17 cellular contexts compared by ENCODE assay signal in the genomic region with DNA sequence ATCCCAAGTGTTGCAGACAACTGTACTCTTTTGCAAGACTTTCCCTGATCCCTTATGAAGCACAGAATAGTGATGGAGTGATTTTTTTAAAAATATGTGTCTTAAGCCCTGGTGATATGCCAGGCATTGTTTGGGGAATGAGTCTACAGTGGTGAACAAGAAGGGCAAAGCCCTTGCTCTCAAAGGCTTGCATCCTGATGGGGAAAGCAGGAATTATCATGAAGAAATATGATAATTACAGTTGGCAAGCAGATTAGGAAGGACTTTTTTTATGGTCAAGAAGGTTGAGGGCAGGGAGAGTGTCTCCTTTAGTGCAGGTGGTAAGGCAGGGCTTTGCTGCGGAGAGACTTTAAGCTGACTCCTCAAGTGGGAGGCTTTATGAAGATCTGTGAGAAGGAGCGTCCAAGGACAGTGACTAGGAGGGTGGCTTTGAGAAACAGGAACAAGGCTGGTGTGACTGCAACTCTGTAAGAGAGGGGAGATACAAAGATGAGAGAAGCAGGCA.
DNase-seq lines count a peak whose midpoint lies in the region; ATAC-seq, FAIRE-seq and TF ChIP-seq lines count a peak whose summit lies in the region.
"Had no signal": no experiment of that assay in that cellular context is flagged by ENCODE, and none has a peak within 500 bp of the region (broad histone marks: within the 10 kb centered on the region; RNA-seq: fewer than 3 reads in every experiment).

No MANE protein-coding gene starts in this region.

- H3K36me3 ChIP-seq in endothelial cell of umbilical vein (ENCODE audit: control insufficient read depth in 2 of 2, extremely low read depth in 1 of 2, insufficient read depth in 2 of 2, low read length in 2 of 2) (peaks cover 0 to 5% of the 10 kb centered on the region in 2 experiments), aorta (ENCODE audit: control insufficient read depth in 1 of 2, insufficient read depth in 2 of 2, low read length in 1 of 2) (no peaks in the 10 kb centered on the region)

- BruUV-seq in endothelial cell of umbilical vein (replicated peaks; lab: Mats Ljungman, UMichigan) = no TSS peak

- no peaks in the 10 kb centered on the region for H3K27me3 Mint-ChIP-seq in activated T-cell treated with anti-CD3 and anti-CD28 coated beads, Interleukin-2, amount 50 U/mL, for 72 hours (ENCODE audit: low read depth)
- no peaks in the 10 kb centered on the region for H3K27me3 Mint-ChIP-seq in activated T-cell treated with anti-CD3 and anti-CD28 coated beads, Interleukin-2, amount 50 U/mL, for 4 hours (ENCODE audit: low read depth)
- no peaks in the 10 kb centered on the region; the same call in 1 of the 2 replicates for H3K27me3 Mint-ChIP-seq in HFFc6 (ENCODE audit: insufficient read depth)

- WGBS in aorta, 2 donors = 94 to 98% methylated on average over 2 of the region's 2 CpGs

- dilution Hi-C loops in endothelial cell of umbilical vein (cut with MboI; ENCODE audit: extremely low pct_ligation_motif_present, low sequenced_read_pairs) = no loop called here

- H3K4me3 Mint-ChIP-seq in activated T-cell treated with anti-CD3 and anti-CD28 coated beads, Interleukin-2, amount 50 U/mL, for 72 hours = no peak overlapping the region
- H3K4me3 Mint-ChIP-seq in activated T-cell treated with anti-CD3 and anti-CD28 coated beads, Interleukin-2, amount 50 U/mL, for 4 hours = no peak overlapping the region
- H3K4me3 Mint-ChIP-seq in HFFc6 = no peak overlapping the region
- H3K4me3 Mint-ChIP-seq: nephron had no signal

- ATAC-seq in activated T-cell treated with anti-CD3 and anti-CD28 coated beads, Interleukin-2, amount 50 U/mL, for 72 hours (replicated peaks in 1 of 2) = no peak
- no peak for ATAC-seq in activated T-cell treated with anti-CD3 and anti-CD28 coated beads, Interleukin-2, amount 50 U/mL, for 4 hours
- ATAC-seq in aorta (ENCODE audit: low FRiP score) (no peak), HG03378 (IDR thresholded peaks at IDR 0.05; ENCODE audit: unreplicated experiment) (no peak)
- ATAC-seq: A549; activated naive CD4-positive, alpha-beta T cell treated with anti-CD3 and anti-CD28 coated beads, Interleukin-2, amount 50 U/mL, for 72 hours; lower lobe of right lung had no signal

- H3K9me3 Mint-ChIP-seq in activated T-cell treated with anti-CD3 and anti-CD28 coated beads, Interleukin-2, amount 50 U/mL, for 72 hours = no peaks in the 10 kb centered on the region
- H3K9me3 Mint-ChIP-seq in activated T-cell treated with anti-CD3 and anti-CD28 coated beads, Interleukin-2, amount 50 U/mL, for 4 hours = no peaks in the 10 kb centered on the region
- H3K9me3 Mint-ChIP-seq in HFFc6 = no peaks in the 10 kb centered on the region
- H3K9me3 Mint-ChIP-seq: activated naive CD4-positive, alpha-beta T cell treated with anti-CD3 and anti-CD28 coated beads, Interleukin-2, amount 50 U/mL, for 72 hours; nephron had no signal

- H3K79me2 ChIP-seq in endothelial cell of umbilical vein (ENCODE audit: control insufficient read depth, insufficient read depth, low read length) = no peaks in the 10 kb centered on the region

- H3K4me1 Mint-ChIP-seq in activated T-cell treated with anti-CD3 and anti-CD28 coated beads, Interleukin-2, amount 50 U/mL, for 72 hours (ENCODE audit: low read depth) = no peaks in the 10 kb centered on the region
- H3K4me1 Mint-ChIP-seq in activated T-cell treated with anti-CD3 and anti-CD28 coated beads, Interleukin-2, amount 50 U/mL, for 4 hours (ENCODE audit: low read depth) = peaks cover 12% of the 10 kb centered on the region
- peaks cover 19% of the 10 kb centered on the region for H3K4me1 Mint-ChIP-seq in HFFc6 (ENCODE audit: low read depth)
- H3K4me1 Mint-ChIP-seq: nephron had no signal

- POLR2A ChIA-PET in endothelial cell of umbilical vein (lab: Charles Lee) = no interaction called here

- TF ChIP-seq CTCF in HFFc6 (IDR thresholded peaks at IDR 0.05) (no peak), endothelial cell of umbilical vein (IDR thresholded peaks at IDR 0.05; ENCODE audit: extremely low read depth in 1 of 2, insufficient read depth in 1 of 2, low read depth in 1 of 2, low read length in 2 of 2) (no peak)

- TF ChIP-seq POLR2A in endothelial cell of umbilical vein (IDR thresholded peaks at IDR 0.05; ENCODE audit: low read depth, low read length) = no peak

- H3K27me3 ChIP-seq in endothelial cell of umbilical vein (ENCODE audit: control insufficient read depth in 2 of 2, insufficient read depth in 2 of 2, low read length in 2 of 2) = no peaks in the 10 kb centered on the region
- H3K27me3 ChIP-seq in aorta (ENCODE audit: control insufficient read depth in 1 of 2, insufficient read depth in 2 of 2, low read length in 1 of 2) = no peaks in the 10 kb centered on the region

- no peaks in the 10 kb centered on the region for H3K9me3 ChIP-seq in endothelial cell of umbilical vein (replicated peaks; ENCODE audit: control insufficient read depth, insufficient read depth, low read length)
- no peaks in the 10 kb centered on the region for H3K9me3 ChIP-seq in aorta (ENCODE audit: control insufficient read depth, low read length)
- H3K9me3 ChIP-seq: A549, HAP-1, lower lobe of right lung had no signal

- CTCF ChIA-PET in endothelial cell of umbilical vein (lab: Charles Lee) = interaction anchor here (1.5 kb wide), 1 partner anchor 57 kb away, joined by 5 read pairs; no protein-coding TSS in a partner anchor

- no peaks in the 10 kb centered on the region for H3K9me1 ChIP-seq in endothelial cell of umbilical vein (replicated peaks; ENCODE audit: control insufficient read depth, extremely low read depth, insufficient read depth, low read length)

- intact Hi-C loops in endothelial cell of umbilical vein (cut with micrococcal nuclease) (no loop called here), aorta (cut with DNase I) (no loop called here)

- FAIRE-seq in endothelial cell of umbilical vein (lab: Jason Lieb, UNC) = no peak
- FAIRE-seq: A549 had no signal

- no peaks in the 10 kb centered on the region for H4K20me1 ChIP-seq in endothelial cell of umbilical vein (replicated peaks; ENCODE audit: control insufficient read depth, extremely low read depth, insufficient read depth, low read length)

- peak overlapping the region; percentile 2 for H3K27ac ChIP-seq in endothelial cell of umbilical vein (ENCODE audit: insufficient read depth, low read depth, low read length)
- H3K27ac ChIP-seq in aorta (ENCODE audit: low read depth in 1 of 2, low read length in 2 of 2) = no peak overlapping the region
- H3K27ac ChIP-seq: A549, KMS-11, lower lobe of right lung had no signal

- no peak overlapping the region for H3K9ac ChIP-seq in endothelial cell of umbilical vein (replicated peaks; ENCODE audit: extremely low read depth, insufficient read depth, low read length)
- H3K9ac ChIP-seq: KMS-11 had no signal

- H2AFZ ChIP-seq in endothelial cell of umbilical vein (ENCODE audit: low read depth, low read length) = no peak overlapping the region

- H3K4me3 ChIP-seq in endothelial cell of umbilical vein (replicated peaks in 1 of 3; ENCODE audit: insufficient read depth in 1 of 3, low read depth in 1 of 3, low read length in 3 of 3) = no peak overlapping the region
- no peak overlapping the region for H3K4me3 ChIP-seq in aorta (ENCODE audit: low read length in 2 of 2)
- H3K4me3 ChIP-seq: A549, HAP-1, lower lobe of right lung had no signal

- H3K4me2 ChIP-seq in endothelial cell of umbilical vein (ENCODE audit: insufficient read depth, low read length) = peak overlapping the region; percentile 40
- H3K4me2 ChIP-seq: A549, KMS-11 had no signal

- H3K4me1 ChIP-seq in endothelial cell of umbilical vein (ENCODE audit: control insufficient read depth, extremely low read depth, insufficient read depth, low read length) (peaks cover 14% of the 10 kb centered on the region), aorta (ENCODE audit: control insufficient read depth in 1 of 2, insufficient read depth in 2 of 2, low read length in 2 of 2) (no peaks in the 10 kb centered on the region)
- H3K4me1 ChIP-seq: A549, lower lobe of right lung had no signal

- no peak for DNase-seq in activated T-cell treated with anti-CD3 and anti-CD28 coated beads, Interleukin-2, amount 50 U/mL, for 72 hours
- no peak for DNase-seq in activated T-cell treated with anti-CD3 and anti-CD28 coated beads, Interleukin-2, amount 50 U/mL, for 4 hours
- DNase-seq in HFFc6 = peak; percentile 30
- DNase-seq in endothelial cell of umbilical vein (ENCODE audit: low read depth, low spot score) = peak; percentile 74
- peak; percentile 30 for DNase-seq in pulmonary artery endothelial cell (ENCODE audit: low read depth, low spot score)
- no peak for DNase-seq in aorta
- DNase-seq in putamen (ENCODE audit: low spot score) = no peak
- DNase-seq: lower lobe of right lung; NCI-H1436 treated with DMSO at 0.1 percent for 48 hours; NCI-H2227 treated with DMSO at 0.1 percent for 48 hours; stimulated activated CD4-positive, alpha-beta T cell treated with anti-CD3 and anti-CD28 coated beads, Interleukin-4, amount 100 ng/mL, for 1 hour had no signal

- peak overlapping the region; percentile 11 for H3K27ac Mint-ChIP-seq in activated T-cell treated with anti-CD3 and anti-CD28 coated beads, Interleukin-2, amount 50 U/mL, for 72 hours
- no peak overlapping the region for H3K27ac Mint-ChIP-seq in HFFc6
- H3K27ac Mint-ChIP-seq: nephron had no signal

- H3K36me3 Mint-ChIP-seq in activated T-cell treated with anti-CD3 and anti-CD28 coated beads, Interleukin-2, amount 50 U/mL, for 72 hours (ENCODE audit: insufficient read depth in 2 of 2) = peaks cover 0 to 7% of the 10 kb centered on the region in 2 donors
- peaks cover 33% of the 10 kb centered on the region for H3K36me3 Mint-ChIP-seq in activated T-cell treated with anti-CD3 and anti-CD28 coated beads, Interleukin-2, amount 50 U/mL, for 4 hours (ENCODE audit: insufficient read depth)
- H3K36me3 Mint-ChIP-seq in HFFc6 (ENCODE audit: low read depth) = no peaks in the 10 kb centered on the region
- H3K36me3 Mint-ChIP-seq: activated naive CD4-positive, alpha-beta T cell treated with anti-CD3 and anti-CD28 coated beads, Interleukin-2, amount 50 U/mL, for 72 hours had no signal

TF ChIP-seq in endothelial cell of umbilical vein, 7 proteins besides CTCF, POLR2A, EP300 and RAD21:
- TF ChIP-seq, protein P1, sequence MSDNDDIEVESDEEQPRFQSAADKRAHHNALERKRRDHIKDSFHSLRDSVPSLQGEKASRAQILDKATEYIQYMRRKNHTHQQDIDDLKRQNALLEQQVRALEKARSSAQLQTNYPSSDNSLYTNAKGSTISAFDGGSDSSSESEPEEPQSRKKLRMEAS (IDR thresholded peaks at IDR 0.05; ENCODE audit: insufficient read depth, insufficient read length) = no peak
- no peak for TF ChIP-seq FOS (IDR thresholded peaks at IDR 0.05; ENCODE audit: borderline replicate concordance, insufficient read depth, low read length)
- TF ChIP-seq POLR2AphosphoS5 (IDR thresholded peaks at IDR 0.05; ENCODE audit: insufficient read depth, low read depth, low read length) = no peak
- TF ChIP-seq GATA2 (IDR thresholded peaks at IDR 0.05; ENCODE audit: insufficient read depth, insufficient read length, low read depth, low read length) = no peak
- no peak for TF ChIP-seq EZH2 (IDR thresholded peaks at IDR 0.05; ENCODE audit: borderline replicate concordance, low read depth, low read length, severe bottlenecking)
- no peak for TF ChIP-seq MYC (IDR thresholded peaks at IDR 0.05; ENCODE audit: low read depth, low read length)
- TF ChIP-seq JUN (IDR thresholded peaks at IDR 0.05; ENCODE audit: borderline replicate concordance, insufficient read depth, insufficient read length, low read depth) = no peak

Comparison
In these comparisons a context has a peak if more than half of its experiments do, and no peak if none do; other contexts are left out.
1. DNase-seq: peak in HFFc6 (single experiment), endothelial cell of umbilical vein (single experiment) and pulmonary artery endothelial cell (single experiment); none in activated T-cell treated with anti-CD3 and anti-CD28 coated beads, Interleukin-2, amount 50 U/mL, for 72 hours (0 of 2), activated T-cell treated with anti-CD3 and anti-CD28 coated beads, Interleukin-2, amount 50 U/mL, for 4 hours (single experiment), aorta (0 of 2) and putamen (single experiment).